In genomic region chr7:130086938-130087337, GRCh38 we compare ENCODE assay signal across 24 cellular contexts.
"Had no signal": no experiment of that assay in that cellular context is flagged by ENCODE, and none has a peak within 500 bp of the region (broad histone marks: within the 10 kb centered on the region; RNA-seq: fewer than 3 reads in every experiment).

No MANE protein-coding gene starts in this region.

- ATAC-seq: activated naive CD8-positive, alpha-beta T cell treated with anti-CD3 and anti-CD28 coated beads, Interleukin-2, amount 50 U/mL, for 24 hours; activated T-cell treated with anti-CD3 and anti-CD28 coated beads, Interleukin-2, amount 50 U/mL, for 4 hours; left ventricle myocardium superior; naive thymus-derived CD4-positive, alpha-beta T cell; sciatic nerve; stimulated activated effector memory CD8-positive, alpha-beta T cell treated with anti-CD3 and anti-CD28 coated beads, Interleukin-12 subunit alpha, Interleukin-12 subunit beta, amount 100 ng/mL, for 72 hours had no signal

- H3K27me3 Mint-ChIP-seq: activated CD4-positive, alpha-beta memory T cell treated with anti-CD3 and anti-CD28 coated beads, Interleukin-2, amount 10 ng/mL, durations not matched to agents 7 days and 5 days; activated CD4-positive, alpha-beta T cell treated with anti-CD3 and anti-CD28 coated beads, Interleukin-2, amount 10 ng/mL, durations not matched to agents 7 days and 5 days; activated naive CD4-positive, alpha-beta T cell treated with anti-CD3 and anti-CD28 coated beads, Interleukin-2, amount 50 U/mL, for 24 hours; activated naive CD8-positive, alpha-beta T cell treated with anti-CD3 and anti-CD28 coated beads, Interleukin-2, amount 50 U/mL, for 24 hours; dendritic cell treated with granulocyte-macrophage colony-stimulating factor and Interleukin-4, amounts not matched to agents 40 ng/mL and 50 ng/mL, for 4 days; naive thymus-derived CD4-positive, alpha-beta T cell had no signal

- H3K27ac ChIP-seq: esophagus muscularis mucosa, stomach, tibial nerve had no signal

- H3K9me3 Mint-ChIP-seq: activated CD4-positive, alpha-beta memory T cell treated with anti-CD3 and anti-CD28 coated beads, Interleukin-2, amount 10 ng/mL, durations not matched to agents 7 days and 5 days; activated CD4-positive, alpha-beta T cell treated with anti-CD3 and anti-CD28 coated beads, Interleukin-2, amount 10 ng/mL, durations not matched to agents 7 days and 5 days; activated naive CD4-positive, alpha-beta T cell treated with anti-CD3 and anti-CD28 coated beads, Interleukin-2, amount 50 U/mL, for 24 hours; activated naive CD8-positive, alpha-beta T cell treated with anti-CD3 and anti-CD28 coated beads, Interleukin-2, amount 50 U/mL, for 24 hours; activated T-cell treated with anti-CD3 and anti-CD28 coated beads, Interleukin-2, amount 50 U/mL, for 4 hours; activated T-helper 2 cell treated with anti-CD3 and anti-CD28 coated beads, Interferon-gamma antibody, Interleukin-2, Interleukin-4, amounts not matched to agents 10 μg/mL and 5 μg/mL and 100 μg/mL, durations not matched to agents 14 hours and 24 hours and 36 hours; dendritic cell treated with granulocyte-macrophage colony-stimulating factor and Interleukin-4, amounts not matched to agents 40 ng/mL and 50 ng/mL, for 4 days; naive thymus-derived CD4-positive, alpha-beta T cell; stimulated activated effector memory CD8-positive, alpha-beta T cell treated with anti-CD3 and anti-CD28 coated beads, Interleukin-12 subunit alpha, Interleukin-12 subunit beta, amount 100 ng/mL, for 72 hours had no signal

- H3K36me3 ChIP-seq: esophagus muscularis mucosa, stomach had no signal

- DNase-seq: activated CD4-positive, alpha-beta memory T cell treated with anti-CD3 and anti-CD28 coated beads, Interleukin-2, amount 10 ng/mL, durations not matched to agents 7 days and 5 days; activated CD4-positive, alpha-beta T cell treated with anti-CD3 and anti-CD28 coated beads for 1 hour; activated CD4-positive, alpha-beta T cell treated with anti-CD3 and anti-CD28 coated beads, Interleukin-2, amount 10 ng/mL, durations not matched to agents 7 days and 5 days; activated CD8-positive, alpha-beta memory T cell treated with anti-CD3 and anti-CD28 coated beads, Interleukin-2, amount 50 U/mL, for 48 hours; activated naive CD8-positive, alpha-beta T cell treated with anti-CD3 and anti-CD28 coated beads, Interleukin-2, amount 50 U/mL, for 24 hours; activated T-cell treated with anti-CD3 and anti-CD28 coated beads, Interleukin-2, amount 50 U/mL, for 4 hours; amygdala; central memory CD4-positive, alpha-beta T cell; islet precursor cell; left ventricle myocardium superior; mammary epithelial cell; midbrain; naive thymus-derived CD4-positive, alpha-beta T cell; stimulated activated CD4-positive, alpha-beta T cell treated with anti-CD3 and anti-CD28 coated beads, Interleukin-4, amount 100 ng/mL, for 24 hours; stomach; T-helper 2 cell had no signal

- H3K27me3 ChIP-seq: esophagus muscularis mucosa, stomach, tibial nerve had no signal

- H3K9me3 ChIP-seq: esophagus muscularis mucosa, stomach, tibial nerve had no signal

- H3K27ac Mint-ChIP-seq: activated CD4-positive, alpha-beta memory T cell treated with anti-CD3 and anti-CD28 coated beads, Interleukin-2, amount 10 ng/mL, durations not matched to agents 7 days and 5 days; activated CD4-positive, alpha-beta T cell treated with anti-CD3 and anti-CD28 coated beads, Interleukin-2, amount 10 ng/mL, durations not matched to agents 7 days and 5 days; activated naive CD4-positive, alpha-beta T cell treated with anti-CD3 and anti-CD28 coated beads, Interleukin-2, amount 50 U/mL, for 24 hours; activated naive CD8-positive, alpha-beta T cell treated with anti-CD3 and anti-CD28 coated beads, Interleukin-2, amount 50 U/mL, for 24 hours; activated T-helper 2 cell treated with anti-CD3 and anti-CD28 coated beads, Interferon-gamma antibody, Interleukin-2, Interleukin-4, amounts not matched to agents 10 μg/mL and 5 μg/mL and 100 μg/mL, durations not matched to agents 14 hours and 24 hours and 36 hours; dendritic cell treated with granulocyte-macrophage colony-stimulating factor and Interleukin-4, amounts not matched to agents 40 ng/mL and 50 ng/mL, for 4 days; stimulated activated effector memory CD8-positive, alpha-beta T cell treated with anti-CD3 and anti-CD28 coated beads, Interleukin-12 subunit alpha, Interleukin-12 subunit beta, amount 100 ng/mL, for 72 hours had no signal

- H3K4me3 ChIP-seq: esophagus muscularis mucosa, skin epidermis, stomach, tibial nerve had no signal

- H3K4me3 Mint-ChIP-seq: activated CD4-positive, alpha-beta memory T cell treated with anti-CD3 and anti-CD28 coated beads, Interleukin-2, amount 10 ng/mL, durations not matched to agents 7 days and 5 days; activated CD4-positive, alpha-beta T cell treated with anti-CD3 and anti-CD28 coated beads, Interleukin-2, amount 10 ng/mL, durations not matched to agents 7 days and 5 days; activated naive CD4-positive, alpha-beta T cell treated with anti-CD3 and anti-CD28 coated beads, Interleukin-2, amount 50 U/mL, for 24 hours; activated naive CD8-positive, alpha-beta T cell treated with anti-CD3 and anti-CD28 coated beads, Interleukin-2, amount 50 U/mL, for 24 hours; activated T-cell treated with anti-CD3 and anti-CD28 coated beads, Interleukin-2, amount 50 U/mL, for 4 hours; dendritic cell treated with granulocyte-macrophage colony-stimulating factor and Interleukin-4, amounts not matched to agents 40 ng/mL and 50 ng/mL, for 4 days; naive thymus-derived CD4-positive, alpha-beta T cell; stimulated activated effector memory CD8-positive, alpha-beta T cell treated with anti-CD3 and anti-CD28 coated beads, Interleukin-12 subunit alpha, Interleukin-12 subunit beta, amount 100 ng/mL, for 72 hours had no signal
